In genomic region chr19:33168528-33168927, GRCh38 we compare ENCODE assay signal across 9 cellular contexts. TPM values are rescaled to one million over a fixed set of nuclear protein-coding genes. Genes with fewer than 3 reads are reported as not detected.
"Had no signal": no experiment of that assay in that cellular context is flagged by ENCODE, and none has a peak within 500 bp of the region (broad histone marks: within the 10 kb centered on the region; RNA-seq: fewer than 3 reads in every experiment).

No MANE protein-coding gene starts in this region.

- H3K27ac ChIP-seq: HL-60, KMS-11 had no signal

- ATAC-seq: HepG2, K562 had no signal

- H3K4me2 ChIP-seq: KMS-11 had no signal

- H3K4me3 ChIP-seq: K562 had no signal

- H3K27me3 Mint-ChIP-seq: IgD-negative memory B cell had no signal

- FAIRE-seq: HepG2, HTR-8/SVneo, K562 had no signal

- DNase-seq: IMR-90, KBM-7, KG1 had no signal

RNA-seq across cellular contexts. Expression of gene LRP3, which starts 25.6 kb away (rescaled TPM):
- polyA plus RNA-seq: IgD-negative memory B cell, K562 had no signal

RNA-seq across cellular contexts. Expression of gene WDR88, which starts 36.6 kb away (rescaled TPM):
- polyA plus RNA-seq: HepG2, IMR-90 had no signal

RNA-seq across cellular contexts. Expression of gene SLC7A10, which starts 57.1 kb away (rescaled TPM):
- polyA plus RNA-seq: IgD-negative memory B cell, IMR-90 had no signal
